In the genomic region with DNA sequence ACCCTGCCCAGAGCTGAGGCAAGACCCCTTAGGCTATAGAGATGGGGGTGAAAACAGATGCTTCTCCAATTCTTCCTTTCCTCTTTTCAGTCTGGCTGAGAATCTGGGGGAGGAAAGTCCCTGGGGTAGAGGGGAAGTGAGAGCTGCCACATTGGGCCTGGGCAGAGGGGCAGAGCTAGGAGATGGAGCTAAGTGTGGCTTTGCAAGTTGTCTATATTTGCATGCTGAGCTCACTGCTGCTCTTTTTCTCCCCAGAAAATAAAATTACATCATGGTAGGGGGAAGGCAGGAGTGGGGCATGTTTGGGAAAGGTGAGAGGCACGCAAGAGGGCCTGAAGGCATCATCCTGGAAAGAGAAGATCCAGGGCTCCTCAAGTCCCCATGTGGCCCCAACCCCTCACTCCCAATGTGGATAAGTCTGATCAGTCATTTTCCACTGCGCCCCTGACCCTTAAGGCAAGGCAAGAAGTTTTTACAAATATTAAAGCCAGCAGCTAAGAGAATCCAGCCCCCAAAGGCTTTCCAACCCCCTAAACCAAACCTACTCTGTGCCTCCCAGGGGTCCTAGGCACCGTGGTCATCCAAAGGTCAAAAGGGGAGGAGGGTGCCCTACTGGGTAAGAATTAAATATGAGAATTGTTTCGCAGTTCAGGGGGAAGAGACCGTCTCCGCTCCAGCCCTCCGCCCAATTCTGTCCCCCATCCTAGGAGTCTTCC, we compare ENCODE assay signal across 8 cellular contexts. TPM values are rescaled to one million over a fixed set of nuclear protein-coding genes. Genes with fewer than 3 reads are reported as not detected.
A peak's percentile ranks its signal among the peaks of the same experiment; 100 is the strongest.
DNase-seq lines count a peak whose midpoint lies in the region; ATAC-seq and TF ChIP-seq lines count a peak whose summit lies in the region.

No MANE protein-coding gene starts in this region.

- no peak for ATAC-seq in heart right ventricle
- no peak for ATAC-seq in Right ventricle myocardium superior (ENCODE audit: poor library complexity)
- ATAC-seq in HG02840 (IDR thresholded peaks at IDR 0.05; ENCODE audit: low FRiP score, unreplicated experiment), result peak; percentile 46

- H3K27me3 ChIP-seq in heart right ventricle, result no peaks in the 10 kb centered on the region
- H3K27me3 ChIP-seq in esophagus (ENCODE audit: control insufficient read depth in 1 of 2, insufficient read depth in 2 of 2, low read length in 2 of 2), result no peaks in the 10 kb centered on the region
- no peaks in the 10 kb centered on the region for H3K27me3 ChIP-seq in rectal smooth muscle tissue (ENCODE audit: control insufficient read depth, insufficient read depth, low read length)

- H3K36me3 ChIP-seq in heart right ventricle, result peaks cover 0 to 31% (median 0%) of the 10 kb centered on the region in 9 donors
- peaks cover 0 to 13% of the 10 kb centered on the region in 2 donors for H3K36me3 ChIP-seq in esophagus (ENCODE audit: control insufficient read depth in 2 of 2, insufficient read depth in 2 of 2, low read length in 1 of 2)
- peaks cover 3% of the 10 kb centered on the region for H3K36me3 ChIP-seq in rectal smooth muscle tissue (ENCODE audit: control insufficient read depth, insufficient read depth, low read length)

- H3K27ac ChIP-seq in heart right ventricle, result peak overlapping the region; percentile 73 to 98 (median 96)
- peak overlapping the region; percentile 75 to 97 for H3K27ac ChIP-seq in esophagus (ENCODE audit: low read depth in 2 of 2, low read length in 1 of 2)
- H3K27ac ChIP-seq in rectal smooth muscle tissue (ENCODE audit: low read depth, low read length), result peak overlapping the region; percentile 83

- H3K4me1 ChIP-seq in heart right ventricle (peaks cover 34 to 54% (median 46%) of the 10 kb centered on the region in 9 donors), esophagus (ENCODE audit: control insufficient read depth in 2 of 2, insufficient read depth in 2 of 2, low read length in 1 of 2) (peaks cover 9 to 19% of the 10 kb centered on the region in 2 donors), rectal smooth muscle tissue (ENCODE audit: control insufficient read depth, insufficient read depth, low read length) (peaks cover 20% of the 10 kb centered on the region)

- H3K9ac ChIP-seq in rectal smooth muscle tissue (ENCODE audit: low read length), result no peak overlapping the region

- peak overlapping the region; percentile 75 to 98 (median 90) for H3K4me3 ChIP-seq in heart right ventricle
- H3K4me3 ChIP-seq in esophagus (ENCODE audit: low read depth in 1 of 2, low read length in 2 of 2), result peak overlapping the region in 1 of 2 donors; percentile 65
- peak overlapping the region; percentile 40 for H3K4me3 ChIP-seq in rectal smooth muscle tissue (ENCODE audit: low read length)

- DNase-seq in heart right ventricle (no peak), Right ventricle myocardium superior (no peak), RPMI7951 (ENCODE audit: low read depth) (peak; percentile 24), NCI-H146 (lab: John Stamatoyannopoulos, UW) (no peak), SHP77 treated with DMSO at 0.1 percent for 48 hours (lab: John Stamatoyannopoulos, UW) (no peak)

- WGBS in heart right ventricle, 2 donors, result 25 to 31% methylated on average over 7 of the region's 7 CpGs
- 17 to 24% methylated on average over 7 of the region's 7 CpGs for WGBS in esophagus, 2 donors

- TF ChIP-seq CTCF in heart right ventricle (IDR thresholded peaks at IDR 0.05), result no peak

- intact Hi-C loops in heart right ventricle (cut with DNase I) (loop anchor here in 1 of 10 donors (5.0 kb wide), 2 partner anchors 58 to 102 kb away; a partner anchor contains a TSS), Right ventricle myocardium superior (cut with DNase I) (no loop called here)

- H3K9me3 ChIP-seq in heart right ventricle (no peaks in the 10 kb centered on the region), esophagus (ENCODE audit: control insufficient read depth in 2 of 2, insufficient read depth in 1 of 2, low read depth in 1 of 2, low read length in 1 of 2) (no peaks in the 10 kb centered on the region)

RNA-seq across cellular contexts. Expression of a gene that starts 0.5 kb away (rescaled TPM):
- total RNA-seq in heart right ventricle, result 100 to 1,000 TPM; 213 to 451 (median 271) TPM
- 100 to 1,000 TPM; 244 to 536 TPM for polyA plus RNA-seq in heart right ventricle
- total RNA-seq in Right ventricle myocardium superior, result 225 TPM
- total RNA-seq in RPMI7951 (2014; rRNA removed; shearing (Covaris generic)), result 107 and 111 TPM in 2 replicates
- polyA plus RNA-seq in esophagus, result 100 to 1,000 TPM; 152 to 159 TPM

RNA-seq across cellular contexts. Expression of a gene that starts 14.3 kb away (rescaled TPM):
- 10 to 100 TPM; 17.5 to 68.9 (median 45.4) TPM for total RNA-seq in heart right ventricle
- 10 to 100 TPM; 27.4 to 39.3 TPM for polyA plus RNA-seq in heart right ventricle
- total RNA-seq in Right ventricle myocardium superior, result 12.6 TPM
- not detected in 2 replicates for total RNA-seq in RPMI7951 (2014; rRNA removed; shearing (Covaris generic))
- polyA plus RNA-seq in esophagus, result under 1 TPM; 0.14 to 0.35 TPM

RNA-seq across cellular contexts. Expression of a gene that starts 53.3 kb away (rescaled TPM):
- total RNA-seq in heart right ventricle (1 to 10 TPM in 1 of 10 donors, under 1 TPM in 4, not detected in 5; 0.14 to 1.5 (median 0.50) TPM), Right ventricle myocardium superior (0.40 TPM)
- polyA plus RNA-seq in heart right ventricle (under 1 TPM; 0.04 to 0.29 TPM), esophagus (under 1 TPM in 1 of 2 donors, not detected in 1; 0.06 TPM)
- total RNA-seq in RPMI7951 (2014; rRNA removed; shearing (Covaris generic)), result not detected in 2 replicates

RNA-seq across cellular contexts. Expression of a gene that starts 57.7 kb away (rescaled TPM):
- total RNA-seq in heart right ventricle (100 to 1,000 TPM; 122 to 171 (median 154) TPM), Right ventricle myocardium superior (146 TPM)
- polyA plus RNA-seq in heart right ventricle (100 to 1,000 TPM in 1 of 2 donors, 10 to 100 TPM in 1; 47.1 to 101 TPM), esophagus (10 to 100 TPM; 47.8 to 55.0 TPM)
- total RNA-seq in RPMI7951 (2014; rRNA removed; shearing (Covaris generic)), result 28.4 and 31.4 TPM in 2 replicates

Comparison
In these comparisons a context has a peak if more than half of its experiments do, and no peak if none do; other contexts are left out.
1. RNA of a gene that starts 14.3 kb away (total RNA-seq): 17.5 to 68.9 TPM in heart right ventricle and 12.6 TPM in Right ventricle myocardium superior (single experiment); not detected in RPMI7951; every median in the first group is over 10 times any median in the second.
2. Peak in every context shown above with its lines, with median percentiles within 50 percentile points of each other: H3K27ac ChIP-seq.